ENCODE assay signal across 24 cellular contexts in genomic region chr17:60311186-60311585, GRCh38.
DNase-seq lines count a peak whose midpoint lies in the region; TF ChIP-seq lines count a peak whose summit lies in the region.
"Had no signal": no experiment of that assay in that cellular context is flagged by ENCODE, and none has a peak within 500 bp of the region (broad histone marks: within the 10 kb centered on the region; RNA-seq: fewer than 3 reads in every experiment).

No MANE protein-coding gene starts in this region.

- H3K4me1 ChIP-seq in breast epithelium (no peaks in the 10 kb centered on the region), adipocyte (ENCODE audit: control insufficient read depth, insufficient read depth, low read length) (peaks cover 33% of the 10 kb centered on the region), SJCRH30 (no peaks in the 10 kb centered on the region)

- no peak for TF ChIP-seq POLR2A in breast epithelium (IDR thresholded peaks at IDR 0.05)

- CTCF ChIA-PET in MCF 10A (lab: Yijun Ruan, JAX) = no interaction called here

- no peak for DNase-seq in MCF 10A (ENCODE audit: unreplicated experiment)
- no peak for DNase-seq in breast epithelium (ENCODE audit: low spot score in 2 of 2)
- no peak for DNase-seq in adipocyte (ENCODE audit: low read depth)
- peak; percentile 19 for DNase-seq in fibroblast of mammary gland (ENCODE audit: low read depth)
- no peak for DNase-seq in AG20443 (ENCODE audit: low spot score)
- DNase-seq in SJCRH30 = no peak
- no peak for DNase-seq in HPDE6-E6E7 (ENCODE audit: extremely low spot score)
- no peak for DNase-seq in activated CD4-positive, CD25-positive, alpha-beta regulatory T cell treated with anti-CD3 and anti-CD28 coated beads, Interleukin-2, amount 50 U/mL, for 72 hours
- DNase-seq: 8988T, ACHN, Calu3, DND-41, H9, KBM-7, NCI-H1105 treated with DMSO at 0.1 percent for 48 hours, NCI-H146, NCI-H2029, NCI-H446 treated with DMSO at 0.1 percent for 48 hours, NCI-H526, NCI-H82, PC-9, SW 1271 had no signal

- peak overlapping the region; percentile 37 for H3K9ac ChIP-seq in adipocyte (ENCODE audit: low read length)

- peaks cover 10% of the 10 kb centered on the region for H3K4me1 Mint-ChIP-seq in MCF 10A (ENCODE audit: insufficient read depth, unreplicated experiment)

- POLR2A ChIA-PET in MCF 10A (lab: Yijun Ruan, JAX) = interaction anchor here (1.7 kb wide), 1 partner anchor 81 kb away, joined by 3 read pairs; the partner anchor contains the start of gene USP32

- H3K27me3 Mint-ChIP-seq in MCF 10A (ENCODE audit: insufficient read depth, unreplicated experiment) = no peaks in the 10 kb centered on the region

- H3K36me3 ChIP-seq in breast epithelium (no peaks in the 10 kb centered on the region), adipocyte (ENCODE audit: control insufficient read depth, insufficient read depth, low read length, severe bottlenecking) (peaks cover 6% of the 10 kb centered on the region), SJCRH30 (no peaks in the 10 kb centered on the region)
- H3K36me3 ChIP-seq: MG63 had no signal

- H3K27ac ChIP-seq in breast epithelium (peak overlapping the region in 1 of 2 donors; percentile 19), SJCRH30 (no peak overlapping the region)
- H3K27ac ChIP-seq: PC-9 had no signal

- H3K4me3 Mint-ChIP-seq in MCF 10A (ENCODE audit: unreplicated experiment) = no peak overlapping the region
- H3K4me3 Mint-ChIP-seq: GM23338, H9 had no signal

- no peaks in the 10 kb centered on the region for H3K9me3 ChIP-seq in breast epithelium
- no peaks in the 10 kb centered on the region for H3K9me3 ChIP-seq in adipocyte (ENCODE audit: control insufficient read depth, low read length)
- no peaks in the 10 kb centered on the region for H3K9me3 ChIP-seq in SJCRH30 (replicated peaks)
- H3K9me3 ChIP-seq: MG63 had no signal

- no peaks in the 10 kb centered on the region for H3K9me3 Mint-ChIP-seq in MCF 10A (ENCODE audit: unreplicated experiment)
- H3K9me3 Mint-ChIP-seq: GM23338, H9 had no signal

- H3K27me3 ChIP-seq in breast epithelium (no peaks in the 10 kb centered on the region), adipocyte (replicated peaks; ENCODE audit: control insufficient read depth, insufficient read depth, low read length) (no peaks in the 10 kb centered on the region), SJCRH30 (no peaks in the 10 kb centered on the region)
- H3K27me3 ChIP-seq: MG63 had no signal

- no peak overlapping the region for H3K4me3 ChIP-seq in breast epithelium
- no peak overlapping the region for H3K4me3 ChIP-seq in adipocyte (ENCODE audit: low read length)
- no peak overlapping the region for H3K4me3 ChIP-seq in fibroblast of mammary gland (ENCODE audit: control insufficient read depth, low read depth, low read length)
- H3K4me3 ChIP-seq in SJCRH30 = no peak overlapping the region
- H3K4me3 ChIP-seq: GM23338, MG63, PC-9 had no signal

- peak overlapping the region; percentile 39 for H3K27ac Mint-ChIP-seq in MCF 10A (ENCODE audit: low read depth, unreplicated experiment)

- H3K36me3 Mint-ChIP-seq in MCF 10A (ENCODE audit: insufficient read depth, unreplicated experiment) = peaks cover 35% of the 10 kb centered on the region

- TF ChIP-seq CTCF in MCF 10A (IDR thresholded peaks at IDR 0.05; ENCODE audit: unreplicated experiment) = no peak
- TF ChIP-seq CTCF in breast epithelium (IDR thresholded peaks at IDR 0.05) = no peak
- TF ChIP-seq CTCF in fibroblast of mammary gland (conservative IDR thresholded peaks at IDR 0.05; ENCODE audit: control insufficient read depth, insufficient read depth, low read depth, low read length) = no peak

- no TSS peak for BruUV-seq in MCF 10A (replicated peaks; lab: Mats Ljungman, UMichigan)

- intact Hi-C loops in MCF 10A (cut with micrococcal nuclease) = no loop called here
- intact Hi-C loops in breast epithelium (cut with DNase I; ENCODE audit: low total_unique reads) = no loop called here
